9 cellular contexts compared by ENCODE assay signal in the genomic region with DNA sequence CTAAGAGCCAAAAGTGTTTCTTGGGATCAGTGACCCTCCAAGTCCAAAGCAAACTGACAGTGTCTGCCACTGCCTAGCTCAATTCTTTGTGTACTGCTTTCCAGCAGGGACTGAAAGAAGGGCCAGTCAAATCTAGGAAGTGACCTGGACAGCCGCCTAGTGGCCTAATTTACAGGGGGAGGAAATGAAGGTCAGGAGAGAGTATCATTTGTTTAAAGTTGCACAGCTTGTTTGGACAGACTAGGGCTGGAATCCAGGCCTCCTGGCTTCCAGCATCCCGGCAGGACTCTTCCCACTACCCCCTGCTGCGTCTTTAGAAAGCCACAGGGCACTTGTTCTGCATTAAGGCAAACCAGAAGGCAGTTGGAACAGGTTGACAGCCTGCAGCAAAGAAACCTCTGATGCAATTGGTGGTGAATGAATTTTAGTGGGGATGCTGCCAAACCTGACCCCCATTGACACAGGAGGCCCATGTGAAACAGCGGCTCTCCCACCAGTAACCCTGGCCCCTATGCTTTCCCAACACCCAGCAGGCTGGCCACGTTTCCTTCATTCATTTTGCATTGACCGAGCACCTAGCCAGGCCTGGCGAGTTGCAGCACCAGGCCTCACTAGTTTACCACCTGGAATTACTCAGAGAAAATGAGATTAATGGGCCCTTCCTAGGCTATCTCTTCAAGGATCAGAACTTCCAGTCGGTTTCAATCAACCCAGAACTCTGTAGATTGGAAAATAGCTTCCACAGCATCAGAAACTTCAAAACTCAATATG. TPM values are rescaled to one million over a fixed set of nuclear protein-coding genes. Genes with fewer than 3 reads are reported as not detected.
A peak's percentile ranks its signal among the peaks of the same experiment; 100 is the strongest.
DNase-seq lines count a peak whose midpoint lies in the region; ATAC-seq and TF ChIP-seq lines count a peak whose summit lies in the region.
"Had no signal": no experiment of that assay in that cellular context is flagged by ENCODE, and none has a peak within 500 bp of the region (broad histone marks: within the 10 kb centered on the region; RNA-seq: fewer than 3 reads in every experiment).

No MANE protein-coding gene starts in this region.

- H3K27ac ChIP-seq in right lobe of liver: peak overlapping the region in 1 of 3 donors; percentile 6

- peak overlapping the region; percentile 42 to 46 for H3K27ac Mint-ChIP-seq in stimulated activated naive CD8-positive, alpha-beta T cell treated with anti-CD3 and anti-CD28 coated beads, Interleukin-15, amount 100 ng/mL, for 72 hours

- H3K4me1 ChIP-seq in right lobe of liver: peaks cover 0 to 19% (median 0%) of the 10 kb centered on the region in 4 donors

- H3K36me3 ChIP-seq in right lobe of liver: no peaks in the 10 kb centered on the region

- H3K9me3 ChIP-seq in right lobe of liver: no peaks in the 10 kb centered on the region

- H3K4me3 Mint-ChIP-seq in stimulated activated naive CD8-positive, alpha-beta T cell treated with anti-CD3 and anti-CD28 coated beads, Interleukin-15, amount 100 ng/mL, for 72 hours: no peak overlapping the region

- no peak for ATAC-seq in stimulated activated naive CD8-positive, alpha-beta T cell treated with anti-CD3 and anti-CD28 coated beads, Interleukin-15, amount 100 ng/mL, for 72 hours
- ATAC-seq in stimulated activated naive CD8-positive, alpha-beta T cell treated with anti-CD3 and anti-CD28 coated beads, Interleukin-15, Interleukin-2, amounts not matched to agents 100 U/mL and 50 U/mL, for 24 hours: no peak
- ATAC-seq in right lobe of liver (peak; percentile 73 to 84 (median 82)), GM19467 (IDR thresholded peaks at IDR 0.05; ENCODE audit: unreplicated experiment) (no peak), HG03432 (IDR thresholded peaks at IDR 0.05; ENCODE audit: unreplicated experiment) (no peak), GM21367 (IDR thresholded peaks at IDR 0.05; ENCODE audit: unreplicated experiment) (no peak)

- H3K27me3 Mint-ChIP-seq in stimulated activated naive CD8-positive, alpha-beta T cell treated with anti-CD3 and anti-CD28 coated beads, Interleukin-15, amount 100 ng/mL, for 72 hours: peaks cover 18% of the 10 kb centered on the region

- no peaks in the 10 kb centered on the region for H3K27me3 ChIP-seq in right lobe of liver

- H3K4me1 Mint-ChIP-seq in stimulated activated naive CD8-positive, alpha-beta T cell treated with anti-CD3 and anti-CD28 coated beads, Interleukin-15, amount 100 ng/mL, for 72 hours: no peaks in the 10 kb centered on the region

- no peaks in the 10 kb centered on the region for H3K9me3 Mint-ChIP-seq in stimulated activated naive CD8-positive, alpha-beta T cell treated with anti-CD3 and anti-CD28 coated beads, Interleukin-15, amount 100 ng/mL, for 72 hours

- TF ChIP-seq CTCF in cardiac fibroblast (IDR thresholded peaks at IDR 0.05; ENCODE audit: low read depth, low read length) (peak; percentile 69), right lobe of liver (IDR thresholded peaks at IDR 0.05) (peak; percentile 44 to 57 (median 50))

- intact Hi-C loops in right lobe of liver (cut with DNase I): no loop called here

- TF ChIP-seq POLR2A in right lobe of liver (IDR thresholded peaks at IDR 0.05): no peak

- DNase-seq in stimulated activated naive CD8-positive, alpha-beta T cell treated with anti-CD3 and anti-CD28 coated beads, Interleukin-15, amount 100 ng/mL, for 72 hours: no peak
- DNase-seq in stimulated activated naive CD8-positive, alpha-beta T cell treated with anti-CD3 and anti-CD28 coated beads, Interleukin-15, Interleukin-2, amounts not matched to agents 100 U/mL and 50 U/mL, for 24 hours: no peak
- peak; percentile 41 to 42 for DNase-seq in cardiac fibroblast (ENCODE audit: low read depth in 2 of 2)
- DNase-seq in right lobe of liver: peak; percentile 38 to 78 (median 62)
- no peak for DNase-seq in NCI-H774 (lab: John Stamatoyannopoulos, UW)
- DNase-seq: activated CD4-positive, alpha-beta T cell treated with anti-CD3 and anti-CD28 coated beads for 48 hours had no signal

- H3K4me3 ChIP-seq in cardiac fibroblast (replicated peaks in 1 of 2; ENCODE audit: low read depth in 2 of 2, low read length in 2 of 2): no peak overlapping the region
- H3K4me3 ChIP-seq in right lobe of liver: no peak overlapping the region

- 39% methylated on average over 5 of the region's 8 CpGs for WGBS in right lobe of liver (ENCODE audit: insufficient coverage, low coverage, low lambda C conversion rate, missing lambda C conversion rate)

RNA-seq across cellular contexts. Expression of gene GALNT16, which starts 28.2 kb away (rescaled TPM):
- 1 to 10 TPM in 3 of 6 experiments, under 1 TPM in 3; 0.37 to 1.7 (median 0.94) TPM for total RNA-seq in right lobe of liver

Comparison
In these comparisons a context has a peak if more than half of its experiments do, and no peak if none do; other contexts are left out.
1. ATAC-seq: peak in right lobe of liver (4 of 4); none in stimulated activated naive CD8-positive, alpha-beta T cell treated with anti-CD3 and anti-CD28 coated beads, Interleukin-15, amount 100 ng/mL, for 72 hours (single experiment), stimulated activated naive CD8-positive, alpha-beta T cell treated with anti-CD3 and anti-CD28 coated beads, Interleukin-15, Interleukin-2, amounts not matched to agents 100 U/mL and 50 U/mL, for 24 hours (single experiment), GM19467 (single experiment), HG03432 (single experiment) and GM21367 (single experiment).
2. DNase-seq: peak in cardiac fibroblast (2 of 2) and right lobe of liver (3 of 3); none in stimulated activated naive CD8-positive, alpha-beta T cell treated with anti-CD3 and anti-CD28 coated beads, Interleukin-15, amount 100 ng/mL, for 72 hours (0 of 2), stimulated activated naive CD8-positive, alpha-beta T cell treated with anti-CD3 and anti-CD28 coated beads, Interleukin-15, Interleukin-2, amounts not matched to agents 100 U/mL and 50 U/mL, for 24 hours (single experiment) and NCI-H774 (single experiment).